Comparison of ENCODE assay signal across 15 cellular contexts in the genomic region with DNA sequence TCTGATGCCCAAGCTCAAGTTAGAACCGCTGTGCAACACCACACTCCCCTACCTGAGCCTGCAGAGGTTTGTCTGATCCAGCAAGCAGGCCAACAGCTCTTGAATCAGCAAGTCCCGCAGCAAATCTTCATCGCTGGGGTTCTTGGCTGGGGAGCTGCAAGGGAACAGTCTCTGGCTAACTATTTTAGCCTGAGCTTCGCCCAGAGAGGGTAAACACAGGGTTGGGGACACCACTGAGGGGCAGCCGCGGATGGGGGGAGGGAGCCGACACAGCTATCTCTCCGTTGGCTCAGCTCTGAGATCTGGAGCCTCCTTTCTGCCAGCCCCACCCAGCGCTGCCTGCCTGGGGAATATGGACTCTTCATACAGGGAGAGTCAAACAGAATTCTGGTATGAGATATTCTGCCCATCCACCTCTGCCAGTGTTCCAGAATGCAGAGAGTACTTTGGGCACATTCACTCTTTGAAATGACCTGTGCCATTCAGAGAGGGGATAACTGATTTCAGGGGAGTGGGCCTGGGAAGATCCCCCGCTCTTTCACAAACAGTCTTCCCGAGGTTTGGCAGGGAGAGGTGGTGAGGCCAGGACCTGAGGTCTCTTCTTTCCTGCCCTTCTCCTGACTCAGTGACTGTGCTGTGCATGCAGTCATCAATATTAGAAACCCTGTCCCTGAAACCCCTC. TPM values are rescaled to one million over a fixed set of nuclear protein-coding genes. Genes with fewer than 3 reads are reported as not detected.
DNase-seq lines count a peak whose midpoint lies in the region; ATAC-seq and TF ChIP-seq lines count a peak whose summit lies in the region.
"Had no signal": no experiment of that assay in that cellular context is flagged by ENCODE, and none has a peak within 500 bp of the region (broad histone marks: within the 10 kb centered on the region; RNA-seq: fewer than 3 reads in every experiment).

No MANE protein-coding gene starts in this region.

- peak; percentile 46 for ATAC-seq in omental fat pad (ENCODE audit: low FRiP score)

- no peak for TF ChIP-seq POLR2A in esophagus muscularis mucosa (IDR thresholded peaks at IDR 0.05; ENCODE audit: low read depth)

- DNase-seq in GM03348 (ENCODE audit: low spot score) (peak; percentile 37), NCI-H82 treated with DMSO at 0.1 percent for 48 hours (lab: John Stamatoyannopoulos, UW; ENCODE audit: unreplicated experiment) (peak; percentile 57), endodermal cell (peak; percentile 82), omental fat pad (ENCODE audit: low spot score) (no peak), esophagus muscularis mucosa (ENCODE audit: extremely low spot score) (no peak), osteocyte (ENCODE audit: extremely low spot score, unreplicated experiment) (no peak)
- DNase-seq in activated CD4-positive, alpha-beta T cell treated with anti-CD3 and anti-CD28 coated beads for 1 hour = no peak
- DNase-seq: activated CD4-positive, alpha-beta T cell treated with anti-CD3 and anti-CD28 coated beads, Interleukin-2, amount 50 U/mL, for 1 hour; C1 segment of cervical spinal cord; tibial artery had no signal

- peaks cover 20% of the 10 kb centered on the region for H3K4me1 Mint-ChIP-seq in endodermal cell
- H3K4me1 Mint-ChIP-seq in osteocyte (ENCODE audit: unreplicated experiment) = peaks cover 14% of the 10 kb centered on the region

- TF ChIP-seq CTCF in endodermal cell (conservative IDR thresholded peaks at IDR 0.05) (no peak), omental fat pad (IDR thresholded peaks at IDR 0.05) (no peak), esophagus muscularis mucosa (IDR thresholded peaks at IDR 0.05) (no peak), osteocyte (IDR thresholded peaks at IDR 0.05) (no peak)

- H3K36me3 ChIP-seq in endodermal cell (ENCODE audit: control insufficient read depth, insufficient read depth, low read length) (no peaks in the 10 kb centered on the region), esophagus muscularis mucosa (no peaks in the 10 kb centered on the region)
- H3K36me3 ChIP-seq: tibial artery had no signal

- H3K36me3 Mint-ChIP-seq in endodermal cell (ENCODE audit: low read depth) (no peaks in the 10 kb centered on the region), osteocyte (ENCODE audit: unreplicated experiment) (no peaks in the 10 kb centered on the region)

- H3K27me3 Mint-ChIP-seq in endodermal cell (ENCODE audit: insufficient read depth) (peaks cover 8% of the 10 kb centered on the region), osteocyte (ENCODE audit: unreplicated experiment) (no peaks in the 10 kb centered on the region)

- H3K9me3 ChIP-seq in endodermal cell (ENCODE audit: control insufficient read depth, low read length) (no peaks in the 10 kb centered on the region), esophagus muscularis mucosa (no peaks in the 10 kb centered on the region)
- H3K9me3 ChIP-seq: tibial artery had no signal

- H3K4me3 ChIP-seq in endodermal cell (ENCODE audit: low read length) (no peak overlapping the region), esophagus muscularis mucosa (no peak overlapping the region)
- H3K4me3 ChIP-seq: coronary artery, tibial artery had no signal

- no peak overlapping the region for H3K27ac ChIP-seq in endodermal cell (ENCODE audit: low read depth, low read length)
- H3K27ac ChIP-seq in esophagus muscularis mucosa (replicated peaks in 1 of 4) = no peak overlapping the region
- H3K27ac ChIP-seq: coronary artery, tibial artery had no signal

- intact Hi-C loops in esophagus muscularis mucosa (cut with DNase I) = no loop called here

- H3K4me1 ChIP-seq in endodermal cell (ENCODE audit: control insufficient read depth, insufficient read depth, low read length) (peaks cover 9% of the 10 kb centered on the region), esophagus muscularis mucosa (no peaks in the 10 kb centered on the region)
- H3K4me1 ChIP-seq: tibial artery had no signal

- no peaks in the 10 kb centered on the region for H3K27me3 ChIP-seq in endodermal cell (ENCODE audit: control insufficient read depth, insufficient read depth, low read length, poor library complexity, severe bottlenecking)
- H3K27me3 ChIP-seq in esophagus muscularis mucosa = peaks cover 0 to 78% (median 4%) of the 10 kb centered on the region in 4 donors

- H3K27ac Mint-ChIP-seq in endodermal cell (peak overlapping the region; percentile 79), osteocyte (ENCODE audit: unreplicated experiment) (no peak overlapping the region)
- H3K27ac Mint-ChIP-seq: T-helper 2 cell treated with Interferon-gamma antibody and Interleukin-4, amounts not matched to agents 5 μg/mL and 100 μg/mL, for 36 hours had no signal

- no peak overlapping the region for H3K9ac ChIP-seq in endodermal cell (ENCODE audit: extremely low read depth, low read length, poor library complexity, severe bottlenecking)

- H3K4me3 Mint-ChIP-seq in endodermal cell (peak overlapping the region; percentile 25), osteocyte (ENCODE audit: unreplicated experiment) (no peak overlapping the region)
- H3K4me3 Mint-ChIP-seq: T-helper 2 cell treated with Interferon-gamma antibody and Interleukin-4, amounts not matched to agents 5 μg/mL and 100 μg/mL, for 36 hours had no signal

- 41% methylated on average over 3 to 11 of the region's 11 CpGs for WGBS in endodermal cell (ENCODE audit: insufficient coverage in 1 of 2, insufficient read length in 1 of 2), 2 experiments
- WGBS in esophagus muscularis mucosa = 28% methylated on average over 9 of the region's 11 CpGs

- no peaks in the 10 kb centered on the region for H3K9me3 Mint-ChIP-seq in endodermal cell
- H3K9me3 Mint-ChIP-seq in osteocyte (ENCODE audit: unreplicated experiment) = no peaks in the 10 kb centered on the region
- H3K9me3 Mint-ChIP-seq: T-helper 2 cell treated with Interferon-gamma antibody and Interleukin-4, amounts not matched to agents 5 μg/mL and 100 μg/mL, for 36 hours had no signal

- TF ChIP-seq EP300 in esophagus muscularis mucosa (IDR thresholded peaks at IDR 0.05) = no peak

RNA-seq across cellular contexts. Expression of a gene that starts 7.4 kb away (rescaled TPM):
- total RNA-seq in endodermal cell (1 to 10 TPM in 1 of 2 donors, not detected in 1; 1.1 TPM), omental fat pad (not detected), esophagus muscularis mucosa (not detected), osteocyte (not detected in 2 replicates)
- polyA plus RNA-seq in endodermal cell (2013, experiment 1 of 2) = not detected
- 0.87 TPM for polyA plus RNA-seq in endodermal cell (2013, experiment 2 of 2)
- total RNA-seq: lung microvascular endothelial cell, pulmonary artery endothelial cell, RPMI7951 had no signal

RNA-seq across cellular contexts. Expression of a gene that starts 16.3 kb away (rescaled TPM):
- total RNA-seq in endodermal cell (100 to 1,000 TPM; 152 to 175 TPM), omental fat pad (10 to 100 TPM; 64.0 to 91.9 (median 76.8) TPM), esophagus muscularis mucosa (10 to 100 TPM; 80.6 to 97.1 (median 92.3) TPM), osteocyte (125 and 135 TPM in 2 replicates)
- polyA plus RNA-seq in endodermal cell (2013, experiment 1 of 2) = 107 TPM
- 101 TPM for polyA plus RNA-seq in endodermal cell (2013, experiment 2 of 2)

RNA-seq across cellular contexts. Expression of a gene that starts 36.2 kb away (rescaled TPM):
- total RNA-seq in endodermal cell (100 to 1,000 TPM; 333 to 360 TPM), omental fat pad (under 1 TPM in 1 of 4 donors, not detected in 3; 0.16 TPM), esophagus muscularis mucosa (not detected), osteocyte (47.6 and 51.4 TPM in 2 replicates)
- polyA plus RNA-seq in endodermal cell (2013, experiment 1 of 2) = 139 TPM
- polyA plus RNA-seq in endodermal cell (2013, experiment 2 of 2) = 139 TPM

RNA-seq across cellular contexts. Expression of a gene that starts 52.8 kb away (rescaled TPM):
- total RNA-seq in endodermal cell (10 to 100 TPM; 90.2 to 99.0 TPM), omental fat pad (10 to 100 TPM; 54.0 to 63.2 (median 56.5) TPM), esophagus muscularis mucosa (10 to 100 TPM; 46.4 to 76.4 (median 62.9) TPM), osteocyte (100 and 102 TPM in 2 replicates)
- polyA plus RNA-seq in endodermal cell (2013, experiment 1 of 2) = 52.5 TPM
- 46.2 TPM for polyA plus RNA-seq in endodermal cell (2013, experiment 2 of 2)

Comparison
In these comparisons a context has a peak if more than half of its experiments do, and no peak if none do; other contexts are left out.
1. DNase-seq: peak in GM03348 (single experiment), NCI-H82 treated with DMSO at 0.1 percent for 48 hours (single experiment) and endodermal cell (single experiment); none in omental fat pad (single experiment), esophagus muscularis mucosa (single experiment), activated CD4-positive, alpha-beta T cell treated with anti-CD3 and anti-CD28 coated beads for 1 hour (single experiment) and osteocyte (single experiment).
2. RNA of a gene that starts 36.2 kb away (total RNA-seq): 333 to 360 TPM in endodermal cell and 47.6 to 51.4 TPM in osteocyte; 0.16 TPM in omental fat pad and not detected in esophagus muscularis mucosa; every median in the first group is over 10 times any median in the second.